ENCODE assay signal across 17 cellular contexts in genomic region chr7:47193003-47193402, GRCh38.
DNase-seq lines count a peak whose midpoint lies in the region; ATAC-seq and TF ChIP-seq lines count a peak whose summit lies in the region.
"Had no signal": no experiment of that assay in that cellular context is flagged by ENCODE, and none has a peak within 500 bp of the region (broad histone marks: within the 10 kb centered on the region; RNA-seq: fewer than 3 reads in every experiment).

No MANE protein-coding gene starts in this region.

- H3K9me3 Mint-ChIP-seq in MCF 10A (ENCODE audit: unreplicated experiment) = no peaks in the 10 kb centered on the region
- H3K9me3 Mint-ChIP-seq: CD8-positive, alpha-beta T cell; HFFc6 had no signal

- H3K36me3 Mint-ChIP-seq in MCF 10A (ENCODE audit: insufficient read depth, unreplicated experiment) = no peaks in the 10 kb centered on the region
- H3K36me3 Mint-ChIP-seq: CD8-positive, alpha-beta T cell had no signal

- H2AFZ ChIP-seq in smooth muscle cell (ENCODE audit: low read depth) = no peak overlapping the region

- no peak for TF ChIP-seq POLR2A in gastrocnemius medialis (IDR thresholded peaks at IDR 0.05)

- no peak overlapping the region for H3K4me3 ChIP-seq in mucosa of rectum (ENCODE audit: low read length in 2 of 2)
- no peak overlapping the region for H3K4me3 ChIP-seq in gastrocnemius medialis
- no peak overlapping the region for H3K4me3 ChIP-seq in smooth muscle cell
- H3K4me3 ChIP-seq: BLaER1 had no signal

- H3K27ac Mint-ChIP-seq in MCF 10A (ENCODE audit: low read depth, unreplicated experiment) = no peak overlapping the region
- H3K27ac Mint-ChIP-seq: CD8-positive, alpha-beta T cell; HFFc6 had no signal

- H3K9me3 ChIP-seq in mucosa of rectum (ENCODE audit: control insufficient read depth in 2 of 2, low read length in 2 of 2) (no peaks in the 10 kb centered on the region), gastrocnemius medialis (no peaks in the 10 kb centered on the region), smooth muscle cell (replicated peaks; ENCODE audit: low read depth) (no peaks in the 10 kb centered on the region)
- H3K9me3 ChIP-seq: BLaER1 had no signal

- DNase-seq in COLO668 (lab: John Stamatoyannopoulos, UW; ENCODE audit: unreplicated experiment) (peak; percentile 65), LoVo (ENCODE audit: low spot score) (peak; percentile 42), foreskin keratinocyte (no peak), MCF 10A (ENCODE audit: unreplicated experiment) (no peak), gastrocnemius medialis (no peak), smooth muscle cell (lab: John Stamatoyannopoulos, UW; ENCODE audit: unreplicated experiment) (no peak)
- DNase-seq: CD8-positive, alpha-beta T cell; HFFc6; Karpas-422; NCI-H1105; NCI-H1694; NCI-H446 treated with DMSO at 0.1 percent for 48 hours; NCI-H774 had no signal

- ATAC-seq in foreskin keratinocyte (peak; percentile 24), gastrocnemius medialis (no peak)
- ATAC-seq: CD8-positive, alpha-beta T cell; Panc1; Right ventricle myocardium inferior had no signal

- 60% methylated on average over 4 of the region's 4 CpGs for WGBS in smooth muscle cell (ENCODE audit: low lambda C conversion rate)

- H4K20me1 ChIP-seq in smooth muscle cell (ENCODE audit: low read depth) = no peaks in the 10 kb centered on the region
- H4K20me1 ChIP-seq: BLaER1 had no signal

- H3K4me1 ChIP-seq in foreskin keratinocyte = no peaks in the 10 kb centered on the region
- H3K4me1 ChIP-seq in mucosa of rectum (ENCODE audit: control insufficient read depth in 2 of 2, insufficient read depth in 2 of 2, low read length in 2 of 2) = peaks cover 24 to 37% of the 10 kb centered on the region in 2 donors
- no peaks in the 10 kb centered on the region for H3K4me1 ChIP-seq in gastrocnemius medialis
- H3K4me1 ChIP-seq in smooth muscle cell (ENCODE audit: low read depth) = no peaks in the 10 kb centered on the region

- peaks cover 23% of the 10 kb centered on the region for H3K27me3 Mint-ChIP-seq in MCF 10A (ENCODE audit: insufficient read depth, unreplicated experiment)

- H3K4me1 Mint-ChIP-seq in MCF 10A (ENCODE audit: insufficient read depth, unreplicated experiment) = no peaks in the 10 kb centered on the region

- H3K9ac ChIP-seq in mucosa of rectum (ENCODE audit: low read depth in 1 of 2, low read length in 2 of 2) (no peak overlapping the region), smooth muscle cell (ENCODE audit: low read depth) (no peak overlapping the region)
- H3K9ac ChIP-seq: BLaER1 had no signal

- no peaks in the 10 kb centered on the region for H3F3A ChIP-seq in smooth muscle cell (ENCODE audit: low read depth)

- peaks cover 34% of the 10 kb centered on the region for H3K27me3 ChIP-seq in foreskin keratinocyte
- H3K27me3 ChIP-seq in mucosa of rectum (ENCODE audit: control insufficient read depth in 2 of 2, insufficient read depth in 2 of 2, low read length in 2 of 2) = no peaks in the 10 kb centered on the region
- H3K27me3 ChIP-seq in gastrocnemius medialis = no peaks in the 10 kb centered on the region
- H3K27me3 ChIP-seq in smooth muscle cell (ENCODE audit: low read depth) = no peaks in the 10 kb centered on the region
- H3K27me3 ChIP-seq: BLaER1 had no signal

- H3K79me2 ChIP-seq in smooth muscle cell (ENCODE audit: low read depth) = no peaks in the 10 kb centered on the region

- TF ChIP-seq CTCF in foreskin keratinocyte (conservative IDR thresholded peaks at IDR 0.05) (no peak), MCF 10A (IDR thresholded peaks at IDR 0.05; ENCODE audit: unreplicated experiment) (no peak), gastrocnemius medialis (IDR thresholded peaks at IDR 0.05 in 4 of 5, conservative IDR thresholded peaks at IDR 0.05 in 1 of 5) (no peak), smooth muscle cell (IDR thresholded peaks at IDR 0.05; ENCODE audit: borderline replicate concordance, insufficient read depth, poor library complexity, severe bottlenecking) (no peak)

- H3K27ac ChIP-seq in foreskin keratinocyte (no peak overlapping the region), mucosa of rectum (ENCODE audit: low read depth in 2 of 2, low read length in 2 of 2) (peak overlapping the region; percentile 91 to 93), gastrocnemius medialis (no peak overlapping the region), smooth muscle cell (ENCODE audit: low read depth) (no peak overlapping the region)

- H3K4me2 ChIP-seq in smooth muscle cell = no peak overlapping the region

- no TSS peak for BruUV-seq in MCF 10A (replicated peaks; lab: Mats Ljungman, UMichigan)

- H3K4me3 Mint-ChIP-seq in MCF 10A (ENCODE audit: unreplicated experiment) = no peak overlapping the region
- H3K4me3 Mint-ChIP-seq: CD8-positive, alpha-beta T cell; HFFc6 had no signal

- in situ Hi-C loops in gastrocnemius medialis (cut with MboI; ENCODE audit: low sequenced_read_pairs in 4 of 4) = no loop called here

- POLR2A ChIA-PET in MCF 10A (lab: Yijun Ruan, JAX) = no interaction called here

- H3K36me3 ChIP-seq in mucosa of rectum (ENCODE audit: control insufficient read depth in 2 of 2, insufficient read depth in 2 of 2, low read length in 2 of 2) (no peaks in the 10 kb centered on the region), gastrocnemius medialis (no peaks in the 10 kb centered on the region), smooth muscle cell (ENCODE audit: low read depth) (no peaks in the 10 kb centered on the region)
- H3K36me3 ChIP-seq: BLaER1 had no signal

- intact Hi-C loops in MCF 10A (cut with micrococcal nuclease) = no loop called here
- intact Hi-C loops in gastrocnemius medialis (cut with DNase I; ENCODE audit: low total_unique reads) = no loop called here

- CTCF ChIA-PET in MCF 10A (lab: Yijun Ruan, JAX) = no interaction called here

Comparison
In these comparisons a context has a peak if more than half of its experiments do, and no peak if none do; other contexts are left out.
1. DNase-seq: peak in COLO668 (single experiment) and LoVo (single experiment); none in foreskin keratinocyte (0 of 2), MCF 10A (single experiment), gastrocnemius medialis (0 of 2) and smooth muscle cell (single experiment).
2. H3K27ac ChIP-seq: peak in mucosa of rectum (2 of 2); none in foreskin keratinocyte (single experiment), gastrocnemius medialis (0 of 4) and smooth muscle cell (single experiment).